Comparison of ENCODE assay signal across 1 cellular context in genomic region chr1:171643156-171643555, GRCh38.
TF ChIP-seq lines count a peak whose summit lies in the region.

No MANE protein-coding gene starts in this region.

TF ChIP-seq in H1, 55 proteins besides CTCF, POLR2A, EP300 and RAD21:
- no peak for TF ChIP-seq EZH2 (IDR thresholded peaks at IDR 0.05; ENCODE audit: low read depth, low read length, severe bottlenecking)
- no peak for TF ChIP-seq CHD7 (IDR thresholded peaks at IDR 0.05; ENCODE audit: insufficient replicate concordance, low read length)
- no peak for TF ChIP-seq SIRT6 (IDR thresholded peaks at IDR 0.05; ENCODE audit: low read length)
- no peak for TF ChIP-seq HDAC2 (IDR thresholded peaks at IDR 0.05; ENCODE audit: borderline replicate concordance in 1 of 2, low read depth in 2 of 2, low read length in 2 of 2)
- TF ChIP-seq CBX8 (IDR thresholded peaks at IDR 0.05; ENCODE audit: borderline replicate concordance, low read depth, low read length): no peak
- TF ChIP-seq USF2 (IDR thresholded peaks at IDR 0.05; ENCODE audit: low read length): no peak
- TF ChIP-seq MAX (IDR thresholded peaks at IDR 0.05): no peak
- TF ChIP-seq RNF2 (IDR thresholded peaks at IDR 0.05; ENCODE audit: borderline replicate concordance, low read depth, low read length, missing control alignments, poor library complexity, severe bottlenecking): no peak
- no peak for TF ChIP-seq JUN (IDR thresholded peaks at IDR 0.05; ENCODE audit: low read depth, low read length)
- TF ChIP-seq KDM4A (IDR thresholded peaks at IDR 0.05; ENCODE audit: low read depth, low read length, severe bottlenecking): no peak
- no peak for TF ChIP-seq PHF8 (conservative IDR thresholded peaks at IDR 0.05; ENCODE audit: low read depth, low read length)
- TF ChIP-seq ATF2 (IDR thresholded peaks at IDR 0.05; ENCODE audit: low read length): no peak
- no peak for TF ChIP-seq RBBP5 (IDR thresholded peaks at IDR 0.05; ENCODE audit: borderline replicate concordance, low read depth, low read length)
- no peak for TF ChIP-seq GABPA (IDR thresholded peaks at IDR 0.05; ENCODE audit: borderline replicate concordance, insufficient read depth, low read length)
